12 cellular contexts compared by ENCODE assay signal in genomic region chr5:13591621-13592020, GRCh38.
DNase-seq lines count a peak whose midpoint lies in the region; ATAC-seq and TF ChIP-seq lines count a peak whose summit lies in the region.
"Had no signal": no experiment of that assay in that cellular context is flagged by ENCODE, and none has a peak within 500 bp of the region (broad histone marks: within the 10 kb centered on the region; RNA-seq: fewer than 3 reads in every experiment).

No MANE protein-coding gene starts in this region.

- H3K4me1 Mint-ChIP-seq in nephron progenitor cell: no peaks in the 10 kb centered on the region
- H3K4me1 Mint-ChIP-seq: nephron had no signal

- H3K4me3 ChIP-seq in fibroblast of mammary gland (ENCODE audit: control insufficient read depth, low read depth, low read length): no peak overlapping the region
- H3K4me3 ChIP-seq in prostate gland: no peak overlapping the region
- H3K4me3 ChIP-seq: tibial artery had no signal

- H3K4me1 ChIP-seq in prostate gland (replicated peaks): no peaks in the 10 kb centered on the region
- H3K4me1 ChIP-seq: tibial artery had no signal

- intact Hi-C loops in prostate gland (cut with DNase I): no loop called here

- H3K27me3 ChIP-seq in prostate gland (replicated peaks; ENCODE audit: insufficient read depth): no peaks in the 10 kb centered on the region
- H3K27me3 ChIP-seq: tibial artery had no signal

- no peaks in the 10 kb centered on the region for H3K9me3 Mint-ChIP-seq in nephron progenitor cell
- H3K9me3 Mint-ChIP-seq: nephron had no signal

- peak; percentile 98 for DNase-seq in A172 (ENCODE audit: low spot score)
- peak; percentile 90 for DNase-seq in HS-27A (ENCODE audit: low read depth)
- DNase-seq in fibroblast of mammary gland (ENCODE audit: low read depth): peak; percentile 78
- no peak for DNase-seq in prostate gland (ENCODE audit: low spot score)
- DNase-seq in nephron progenitor cell: no peak
- no peak for DNase-seq in NCI-H2081 treated with DMSO at 0.1 percent for 48 hours (lab: John Stamatoyannopoulos, UW)
- DNase-seq: NCI-H2107; stimulated activated CD4-positive, alpha-beta T cell treated with anti-CD3 and anti-CD28 coated beads, Interleukin-4, amount 100 ng/mL, for 24 hours; tibial artery had no signal

- peak; percentile 86 for ATAC-seq in SK-N-SH treated with all-trans-retinoic acid at 6 μM for 48 hours
- no peak for ATAC-seq in HG03520 (IDR thresholded peaks at IDR 0.05; ENCODE audit: unreplicated experiment)

- H3K27ac ChIP-seq in prostate gland: no peak overlapping the region
- H3K27ac ChIP-seq: tibial artery had no signal

- no peak overlapping the region for H3K4me3 Mint-ChIP-seq in nephron progenitor cell
- H3K4me3 Mint-ChIP-seq: nephron had no signal

- H3K9me3 ChIP-seq in prostate gland: no peaks in the 10 kb centered on the region
- H3K9me3 ChIP-seq: tibial artery had no signal

- no peak overlapping the region for H3K27ac Mint-ChIP-seq in nephron progenitor cell
- H3K27ac Mint-ChIP-seq: nephron had no signal

- H3K27me3 Mint-ChIP-seq in nephron progenitor cell (ENCODE audit: low read depth, poor library complexity): peaks cover 3% of the 10 kb centered on the region

- TF ChIP-seq POLR2A in prostate gland (IDR thresholded peaks at IDR 0.05): no peak

- no peaks in the 10 kb centered on the region for H3K36me3 ChIP-seq in prostate gland
- H3K36me3 ChIP-seq: tibial artery had no signal

- TF ChIP-seq CTCF in fibroblast of mammary gland (conservative IDR thresholded peaks at IDR 0.05; ENCODE audit: control insufficient read depth, insufficient read depth, low read depth, low read length): no peak
- no peak for TF ChIP-seq CTCF in prostate gland (IDR thresholded peaks at IDR 0.05)
- TF ChIP-seq CTCF in nephron progenitor cell (IDR thresholded peaks at IDR 0.05): no peak

- no peaks in the 10 kb centered on the region for H3K36me3 Mint-ChIP-seq in nephron progenitor cell (ENCODE audit: low read depth)

- 40% methylated on average over 1 of the region's 1 CpG for WGBS in prostate gland

TF ChIP-seq in SK-N-SH treated with all-trans-retinoic acid at 6 μM for 48 hours, 23 proteins besides CTCF, POLR2A, EP300 and RAD21:
- TF ChIP-seq ZC3H10 (CRISPR knock-in tag; IDR thresholded peaks at IDR 0.05) (0 out of 2 replicates have a peak, but pooled peaks have one; percentile 6), OSR1 (CRISPR knock-in tag; IDR thresholded peaks at IDR 0.05) (no peak), GLIS3 (CRISPR knock-in tag; IDR thresholded peaks at IDR 0.05) (no peak), ISL1 (CRISPR knock-in tag; IDR thresholded peaks at IDR 0.05) (no peak), ZFP30 (CRISPR knock-in tag; IDR thresholded peaks at IDR 0.05) (no peak), BACH2 (CRISPR knock-in tag; IDR thresholded peaks at IDR 0.05; ENCODE audit: borderline replicate concordance) (no peak)
TF ChIP-seq in SK-N-SH treated with all-trans-retinoic acid at 6 μM for 48 hours: peak in this region for 1.

Comparison
In these comparisons a context has a peak if more than half of its experiments do, and no peak if none do; other contexts are left out.
1. DNase-seq: peak in A172 (single experiment), HS-27A (single experiment) and fibroblast of mammary gland (single experiment); none in prostate gland (single experiment), nephron progenitor cell (single experiment) and NCI-H2081 treated with DMSO at 0.1 percent for 48 hours (single experiment).